18 cellular contexts compared by ENCODE assay signal in the genomic region with DNA sequence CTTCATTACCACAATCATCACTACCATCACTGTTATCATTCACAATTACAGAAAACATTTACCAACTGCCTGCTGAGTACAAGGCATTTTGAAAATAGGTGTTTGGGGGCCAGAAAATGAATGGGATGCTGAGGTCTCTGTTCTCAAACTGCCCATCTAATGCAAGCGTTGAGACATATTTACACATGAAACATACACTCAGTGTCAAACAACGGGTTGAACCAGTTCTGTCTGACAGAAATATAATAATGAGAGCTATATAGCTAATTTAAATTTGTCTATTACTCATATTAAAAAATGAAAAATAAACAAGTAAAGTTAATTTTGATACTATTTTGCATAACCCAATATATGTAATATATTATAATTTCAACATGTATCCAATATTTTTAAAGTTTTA.
"Had no signal": no experiment of that assay in that cellular context is flagged by ENCODE, and none has a peak within 500 bp of the region (broad histone marks: within the 10 kb centered on the region; RNA-seq: fewer than 3 reads in every experiment).

No MANE protein-coding gene starts in this region.

- H3K36me3 ChIP-seq: left lung, WERI-Rb-1 had no signal

- H3K4me3 ChIP-seq: coronary artery, left lung, testis had no signal

- H3K4me3 Mint-ChIP-seq: activated CD4-positive, alpha-beta T cell treated with anti-CD3 and anti-CD28 coated beads, Interleukin-2, amount 10 ng/mL, durations not matched to agents 24 days and 14 days; activated naive CD4-positive, alpha-beta T cell treated with anti-CD3 and anti-CD28 coated beads for 36 hours; natural killer cell treated with Interleukin-12 subunit alpha and Interleukin-12 subunit beta and Interleukin-15 and Interleukin-18, amount 100 ng/mL, for 72 hours; stimulated activated naive CD8-positive, alpha-beta T cell treated with anti-CD3 and anti-CD28 coated beads, Interleukin-15, amount 100 ng/mL, for 72 hours had no signal

- FAIRE-seq: endothelial cell of umbilical vein, keratinocyte had no signal

- DNase-seq: activated CD4-positive, alpha-beta T cell treated with anti-CD3 and anti-CD28 coated beads, Interleukin-2, amount 10 ng/mL, durations not matched to agents 24 days and 14 days; activated naive CD4-positive, alpha-beta T cell treated with anti-CD3 and anti-CD28 coated beads for 36 hours; central memory CD4-positive, alpha-beta T cell; effector CD4-positive, alpha-beta T cell; foreskin melanocyte; head of caudate nucleus; left lung; mesenchymal stem cell; stimulated activated CD4-positive, alpha-beta T cell treated with anti-CD3 and anti-CD28 coated beads, Interleukin-15, amount 100 ng/mL, for 24 hours; stimulated activated CD4-positive, alpha-beta T cell treated with anti-CD3 and anti-CD28 coated beads, Interleukin-4, amount 100 ng/mL, for 24 hours; stimulated activated naive CD8-positive, alpha-beta T cell treated with anti-CD3 and anti-CD28 coated beads, Interleukin-15, amount 100 ng/mL, for 72 hours; T1000; testis; WERI-Rb-1 had no signal

- ATAC-seq: left lung; natural killer cell treated with Interleukin-12 subunit alpha and Interleukin-12 subunit beta and Interleukin-15 and Interleukin-18, amount 100 ng/mL, for 72 hours; stimulated activated naive CD8-positive, alpha-beta T cell treated with anti-CD3 and anti-CD28 coated beads, Interleukin-15, amount 100 ng/mL, for 72 hours had no signal

- H3K27me3 ChIP-seq: left lung, testis had no signal

- H3K27me3 Mint-ChIP-seq: activated CD4-positive, alpha-beta T cell treated with anti-CD3 and anti-CD28 coated beads, Interleukin-2, amount 10 ng/mL, durations not matched to agents 24 days and 14 days; stimulated activated naive CD8-positive, alpha-beta T cell treated with anti-CD3 and anti-CD28 coated beads, Interleukin-15, amount 100 ng/mL, for 72 hours had no signal

- H3K4me1 ChIP-seq: left lung, testis had no signal

- H3K27ac ChIP-seq: coronary artery, left lung, testis, WERI-Rb-1 had no signal

- H3K27ac Mint-ChIP-seq: activated CD4-positive, alpha-beta T cell treated with anti-CD3 and anti-CD28 coated beads, Interleukin-2, amount 10 ng/mL, durations not matched to agents 24 days and 14 days; activated naive CD4-positive, alpha-beta T cell treated with anti-CD3 and anti-CD28 coated beads for 36 hours; natural killer cell treated with Interleukin-12 subunit alpha and Interleukin-12 subunit beta and Interleukin-15 and Interleukin-18, amount 100 ng/mL, for 72 hours; stimulated activated naive CD8-positive, alpha-beta T cell treated with anti-CD3 and anti-CD28 coated beads, Interleukin-15, amount 100 ng/mL, for 72 hours had no signal

- H3K4me1 Mint-ChIP-seq: activated CD4-positive, alpha-beta T cell treated with anti-CD3 and anti-CD28 coated beads, Interleukin-2, amount 10 ng/mL, durations not matched to agents 24 days and 14 days; stimulated activated naive CD8-positive, alpha-beta T cell treated with anti-CD3 and anti-CD28 coated beads, Interleukin-15, amount 100 ng/mL, for 72 hours had no signal

- H3K9me3 ChIP-seq: left lung, testis had no signal

- H3K36me3 Mint-ChIP-seq: natural killer cell treated with Interleukin-12 subunit alpha and Interleukin-12 subunit beta and Interleukin-15 and Interleukin-18, amount 100 ng/mL, for 72 hours had no signal
